In genomic region chr10:13983035-13983434, GRCh38 we compare ENCODE assay signal across 15 cellular contexts.
DNase-seq lines count a peak whose midpoint lies in the region; ATAC-seq and TF ChIP-seq lines count a peak whose summit lies in the region.
"Had no signal": no experiment of that assay in that cellular context is flagged by ENCODE, and none has a peak within 500 bp of the region (broad histone marks: within the 10 kb centered on the region; RNA-seq: fewer than 3 reads in every experiment).

No MANE protein-coding gene starts in this region.

- H3K4me1 Mint-ChIP-seq in nephron, result peaks cover 30% of the 10 kb centered on the region

- 76 to 82% methylated on average over 9 of the region's 9 CpGs for WGBS in body of pancreas, 2 donors

- H3K27me3 Mint-ChIP-seq in nephron (ENCODE audit: low read depth), result no peaks in the 10 kb centered on the region

- H3K4me1 ChIP-seq in body of pancreas, result no peaks in the 10 kb centered on the region

- peak overlapping the region; percentile 12 to 28 (median 16) for H3K27ac Mint-ChIP-seq in nephron
- H3K27ac Mint-ChIP-seq: CD8-positive, alpha-beta memory T cell; H9 had no signal

- H3K9me3 ChIP-seq in body of pancreas, result no peaks in the 10 kb centered on the region
- H3K9me3 ChIP-seq: BLaER1 had no signal

- H3K9me3 Mint-ChIP-seq in nephron, result no peaks in the 10 kb centered on the region
- H3K9me3 Mint-ChIP-seq: CD8-positive, alpha-beta memory T cell; H9 had no signal

- DNase-seq in LNCaP clone FGC (ENCODE audit: low read depth), result peak; percentile 54
- peak; percentile 69 for DNase-seq in coronary artery (ENCODE audit: low spot score)
- no peak for DNase-seq in HUDEP-2 (lab: John Stamatoyannopoulos, UW; ENCODE audit: unreplicated experiment in 76 of 76)
- no peak for DNase-seq in body of pancreas
- DNase-seq: 8988T; CD8-positive, alpha-beta memory T cell; COR-L47; GDM1; H9; KG1 had no signal

- TF ChIP-seq CTCF in C4-2B (conservative IDR thresholded peaks at IDR 0.05), result no peak
- no peak for TF ChIP-seq CTCF in LNCaP clone FGC (IDR thresholded peaks at IDR 0.05; ENCODE audit: control insufficient read depth, extremely low read depth, insufficient read depth)
- no peak for TF ChIP-seq CTCF in coronary artery (IDR thresholded peaks at IDR 0.05)
- no peak for TF ChIP-seq CTCF in nephron (IDR thresholded peaks at IDR 0.05; ENCODE audit: unreplicated experiment in 3 of 3)
- no peak for TF ChIP-seq CTCF in body of pancreas (IDR thresholded peaks at IDR 0.05)

- no peak for TF ChIP-seq POLR2A in body of pancreas (IDR thresholded peaks at IDR 0.05)

- H3K36me3 ChIP-seq in body of pancreas (replicated peaks in 1 of 2; ENCODE audit: insufficient read depth in 1 of 2, low read depth in 2 of 2), result no peaks in the 10 kb centered on the region
- H3K36me3 ChIP-seq: BLaER1 had no signal

- H3K4me3 ChIP-seq in LNCaP clone FGC (ENCODE audit: low read depth, low read length) (no peak overlapping the region), coronary artery (no peak overlapping the region), body of pancreas (no peak overlapping the region)
- H3K4me3 ChIP-seq: BLaER1 had no signal

- intact Hi-C loops in body of pancreas (cut with DNase I), result no loop called here

- H3K36me3 Mint-ChIP-seq in nephron (ENCODE audit: low read depth), result peaks cover 12% of the 10 kb centered on the region

- H3K27me3 ChIP-seq in body of pancreas, result no peaks in the 10 kb centered on the region
- H3K27me3 ChIP-seq: BLaER1 had no signal

- no peak overlapping the region for H3K4me3 Mint-ChIP-seq in nephron
- H3K4me3 Mint-ChIP-seq: CD8-positive, alpha-beta memory T cell; H9 had no signal

- ATAC-seq in HG03565 (IDR thresholded peaks at IDR 0.05; ENCODE audit: unreplicated experiment) (no peak), HG03342 (IDR thresholded peaks at IDR 0.05; ENCODE audit: unreplicated experiment) (no peak), body of pancreas (no peak)

- H3K27ac ChIP-seq in C4-2B (peak overlapping the region; percentile 59), coronary artery (no peak overlapping the region), body of pancreas (no peak overlapping the region)
- H3K27ac ChIP-seq: BLaER1 had no signal

Comparison
In these comparisons a context has a peak if more than half of its experiments do, and no peak if none do; other contexts are left out.
1. DNase-seq: peak in LNCaP clone FGC (single experiment) and coronary artery (single experiment); none in HUDEP-2 (0 of 76) and body of pancreas (0 of 4).